In the genomic region with DNA sequence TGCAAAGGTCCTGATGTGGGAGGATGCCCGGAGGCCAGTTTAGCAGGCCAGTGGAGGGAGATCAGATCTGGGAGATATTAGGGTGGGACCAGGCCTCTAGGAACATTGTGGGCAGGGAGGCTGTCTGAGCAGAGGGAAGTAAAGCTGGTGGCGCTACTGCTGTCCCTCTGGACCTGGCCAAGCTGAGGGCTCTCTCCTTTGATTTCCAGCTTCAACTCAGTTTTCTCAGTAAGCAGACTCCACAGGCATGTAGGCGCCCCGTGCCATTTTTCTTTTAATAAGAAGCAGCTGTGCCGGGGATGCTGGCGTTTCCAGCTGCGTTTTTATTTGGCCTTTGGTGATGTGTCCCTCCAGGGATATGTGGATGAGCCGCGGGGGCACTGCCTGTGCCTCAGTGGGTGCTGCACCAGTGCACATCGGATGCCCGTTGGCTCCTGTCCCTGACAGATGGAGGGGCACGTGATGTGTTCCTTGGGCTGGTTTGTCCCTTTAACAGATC, we compare ENCODE assay signal across 15 cellular contexts.
DNase-seq lines count a peak whose midpoint lies in the region.
"Had no signal": no experiment of that assay in that cellular context is flagged by ENCODE, and none has a peak within 500 bp of the region (broad histone marks: within the 10 kb centered on the region; RNA-seq: fewer than 3 reads in every experiment).

No MANE protein-coding gene starts in this region.

- H3K27ac ChIP-seq in SK-N-MC (peak overlapping the region; percentile 77), substantia nigra (ENCODE audit: low read depth, low read length, poor library complexity, severe bottlenecking) (peak overlapping the region; percentile 68)
- H3K27ac ChIP-seq: 22Rv1, SJSA1, VCaP had no signal

- peak overlapping the region; percentile 19 for H3K4me3 ChIP-seq in SK-N-MC
- H3K4me3 ChIP-seq: SJSA1 had no signal

- DNase-seq in NCI-H524 (lab: John Stamatoyannopoulos, UW) (peak; percentile 40 to 41), NCI-H524 treated with DMSO at 0.1 percent for 48 hours (lab: John Stamatoyannopoulos, UW) (no peak), SK-N-MC (ENCODE audit: low read depth, low spot score) (no peak), fibroblast of the conjunctiva (ENCODE audit: low read depth) (peak; percentile 21), substantia nigra (lab: John Stamatoyannopoulos, UW) (peak in 23 of 49 donors; percentile 4 to 74 (median 32)), cortex of kidney (lab: John Stamatoyannopoulos, UW) (no peak), DMS114 treated with DMSO at 0.1 percent for 48 hours (lab: John Stamatoyannopoulos, UW; ENCODE audit: unreplicated experiment) (no peak), Kasumi-1 (lab: John Stamatoyannopoulos, UW) (no peak)
- DNase-seq: DMS79; effector memory CD4-positive, alpha-beta T cell; mesendoderm; NCI-H1417 treated with DMSO at 0.1 percent for 48 hours had no signal

- no peak overlapping the region for H3K9ac ChIP-seq in SK-N-MC (ENCODE audit: insufficient read length)

- no peaks in the 10 kb centered on the region for H3K36me3 ChIP-seq in SK-N-MC (ENCODE audit: insufficient read depth, low read length)

- no peaks in the 10 kb centered on the region for H3K9me3 ChIP-seq in SK-N-MC (ENCODE audit: low read depth, low read length)
- H3K9me3 ChIP-seq: SJSA1 had no signal

Comparison
In these comparisons a context has a peak if more than half of its experiments do, and no peak if none do; other contexts are left out.
1. DNase-seq: peak in NCI-H524 (2 of 2) and fibroblast of the conjunctiva (single experiment); none in NCI-H524 treated with DMSO at 0.1 percent for 48 hours (single experiment), SK-N-MC (single experiment), cortex of kidney (single experiment), DMS114 treated with DMSO at 0.1 percent for 48 hours (single experiment) and Kasumi-1 (0 of 2).